ENCODE assay signal across 7 cellular contexts in genomic region chr7:99396418-99396817, GRCh38. TPM values are rescaled to one million over a fixed set of nuclear protein-coding genes. Genes with fewer than 3 reads are reported as not detected.
DNase-seq lines count a peak whose midpoint lies in the region; ATAC-seq, FAIRE-seq and TF ChIP-seq lines count a peak whose summit lies in the region.
"Not testable (repeated sequence)": the region's sequence is repeated elsewhere in the genome, so short reads cannot be mapped to it uniquely, and the experiment has no call there.

No MANE protein-coding gene starts in this region.

- H4K20me1 ChIP-seq in K562 (replicated peaks; ENCODE audit: control insufficient read depth, insufficient read depth, low read length) = peaks cover 28% of the 10 kb centered on the region; the same call in 1 of the 2 replicates

- H3K36me3 ChIP-seq in K562 (ENCODE audit: control insufficient read depth, insufficient read depth, low read length) = peaks cover 96% of the 10 kb centered on the region

- H3K4me3 Mint-ChIP-seq in Calu3 (ENCODE audit: low read depth, unreplicated experiment); activated CD4-positive, alpha-beta memory T cell treated with anti-CD3 and anti-CD28 coated beads, Interleukin-2, amount 10 ng/mL, durations not matched to agents 7 days and 5 days; activated naive CD8-positive, alpha-beta T cell; nephron progenitor cell; stimulated activated memory B cell treated with anti-CD40 and anti-IgM and Interleukin-4, amounts not matched to agents 10 μg/mL and 1 μg/mL and 100 μg/mL, for 72 hours: not testable (repeated sequence)

- H3K36me3 Mint-ChIP-seq in Calu3 (ENCODE audit: insufficient read depth, unreplicated experiment) (peaks cover 77% of the 10 kb centered on the region), nephron progenitor cell (ENCODE audit: low read depth) (peaks cover 28% of the 10 kb centered on the region)
- H3K36me3 Mint-ChIP-seq in activated CD4-positive, alpha-beta memory T cell treated with anti-CD3 and anti-CD28 coated beads, Interleukin-2, amount 10 ng/mL, durations not matched to agents 7 days and 5 days (ENCODE audit: low read depth) = peaks cover 86% of the 10 kb centered on the region
- H3K36me3 Mint-ChIP-seq in activated naive CD8-positive, alpha-beta T cell = not testable (repeated sequence)
- peaks cover 59% of the 10 kb centered on the region for H3K36me3 Mint-ChIP-seq in stimulated activated memory B cell treated with anti-CD40 and anti-IgM and Interleukin-4, amounts not matched to agents 10 μg/mL and 1 μg/mL and 100 μg/mL, for 72 hours

- not testable (repeated sequence) for TF ChIP-seq RAD21 in K562 (CRISPR knock-in tag; conservative IDR thresholded peaks at IDR 0.05 in 1 of 2, IDR thresholded peaks at IDR 0.05 in 1 of 2)

- H3K9me1 ChIP-seq in K562 (ENCODE audit: control insufficient read depth, insufficient read depth, low read length) = not testable (repeated sequence)

- not testable (repeated sequence) for TF ChIP-seq POLR2A in K562 (conservative IDR thresholded peaks at IDR 0.05)

- not testable (repeated sequence) for H3K4me1 Mint-ChIP-seq in Calu3 (ENCODE audit: low read depth, unreplicated experiment)
- H3K4me1 Mint-ChIP-seq in activated CD4-positive, alpha-beta memory T cell treated with anti-CD3 and anti-CD28 coated beads, Interleukin-2, amount 10 ng/mL, durations not matched to agents 7 days and 5 days = peaks cover 39% of the 10 kb centered on the region
- H3K4me1 Mint-ChIP-seq in activated naive CD8-positive, alpha-beta T cell (ENCODE audit: low read depth) = peaks cover 21% of the 10 kb centered on the region
- H3K4me1 Mint-ChIP-seq in nephron progenitor cell = peaks cover 43% of the 10 kb centered on the region
- H3K4me1 Mint-ChIP-seq in stimulated activated memory B cell treated with anti-CD40 and anti-IgM and Interleukin-4, amounts not matched to agents 10 μg/mL and 1 μg/mL and 100 μg/mL, for 72 hours = peaks cover 55% of the 10 kb centered on the region

- CTCF ChIA-PET in Calu3 (lab: Charles Lee); activated CD4-positive, alpha-beta memory T cell treated with anti-CD3 and anti-CD28 coated beads, Interleukin-2, amount 10 ng/mL, durations not matched to agents 7 days and 5 days (lab: Charles Lee); K562 (lab: Yijun Ruan, JAX; ENCODE audit: low intra/inter-chr PET ratio): not testable (repeated sequence)

- H3K4me2 ChIP-seq in K562 (ENCODE audit: insufficient read depth, low read length) = not testable (repeated sequence)

- DNase-seq in Calu3; activated CD4-positive, alpha-beta memory T cell treated with anti-CD3 and anti-CD28 coated beads, Interleukin-2, amount 10 ng/mL, durations not matched to agents 7 days and 5 days; K562 (ENCODE audit: extremely low read depth in 1 of 4, low spot score in 3 of 4); nephron progenitor cell: not testable (repeated sequence)

- intact Hi-C loops in Calu3 (cut with micrococcal nuclease; ENCODE audit: unreplicated experiment); K562 (cut with micrococcal nuclease): not testable (repeated sequence)

- TF ChIP-seq EP300 in K562 (IDR thresholded peaks at IDR 0.05; ENCODE audit: low read length) = not testable (repeated sequence)

- H3K4me1 ChIP-seq in K562 (replicated peaks in 1 of 2; ENCODE audit: control insufficient read depth in 2 of 2, insufficient read depth in 2 of 2, low read length in 2 of 2) = peaks cover 0 to 29% of the 10 kb centered on the region in 2 experiments; a peak in 2 of 5 replicates

- TF ChIP-seq CTCF in Calu3 (IDR thresholded peaks at IDR 0.05; ENCODE audit: unreplicated experiment); K562 (IDR thresholded peaks at IDR 0.05 in 2 of 3, conservative IDR thresholded peaks at IDR 0.05 in 1 of 3; ENCODE audit: insufficient read depth in 2 of 3, low read depth in 1 of 3, low read length in 3 of 3); nephron progenitor cell (IDR thresholded peaks at IDR 0.05): not testable (repeated sequence)

- H3K27ac ChIP-seq in K562 (ENCODE audit: extremely low read depth, low read depth, low read length) = not testable (repeated sequence)

- in situ Hi-C loops in K562 (cut with MboI) = not testable (repeated sequence)

- H3K27ac Mint-ChIP-seq in Calu3 (ENCODE audit: unreplicated experiment) (peak overlapping the region; percentile 14), nephron progenitor cell (peak overlapping the region; percentile 97)
- peak overlapping the region; percentile 40 for H3K27ac Mint-ChIP-seq in activated CD4-positive, alpha-beta memory T cell treated with anti-CD3 and anti-CD28 coated beads, Interleukin-2, amount 10 ng/mL, durations not matched to agents 7 days and 5 days
- peak overlapping the region; percentile 46 for H3K27ac Mint-ChIP-seq in activated naive CD8-positive, alpha-beta T cell
- peak overlapping the region; percentile 51 for H3K27ac Mint-ChIP-seq in stimulated activated memory B cell treated with anti-CD40 and anti-IgM and Interleukin-4, amounts not matched to agents 10 μg/mL and 1 μg/mL and 100 μg/mL, for 72 hours

- FAIRE-seq in K562 (lab: Jason Lieb, UNC) = not testable (repeated sequence)

- not testable (repeated sequence) for H3K79me2 ChIP-seq in K562 (ENCODE audit: control insufficient read depth, insufficient read depth, low read length)

- not testable (repeated sequence) for H2AFZ ChIP-seq in K562 (ENCODE audit: low read depth, low read length)

- not testable (repeated sequence) for H3K9ac ChIP-seq in K562 (ENCODE audit: insufficient read depth in 1 of 2, low read depth in 2 of 2, low read length in 2 of 2)

- not testable (repeated sequence) for BruUV-seq in Calu3 (replicated peaks; lab: Mats Ljungman, UMichigan); K562 (replicated peaks; lab: Mats Ljungman, UMichigan)

- H3K27me3 ChIP-seq in K562 (ENCODE audit: control insufficient read depth in 2 of 2, insufficient read depth in 2 of 2, low read length in 2 of 2) = not testable (repeated sequence)

- POLR2A ChIA-PET in activated CD4-positive, alpha-beta memory T cell treated with anti-CD3 and anti-CD28 coated beads, Interleukin-2, amount 10 ng/mL, durations not matched to agents 7 days and 5 days (lab: Charles Lee) = not testable (repeated sequence)
- POLR2A ChIA-PET in K562 (lab: Yijun Ruan, JAX) = interaction anchor here (0.6 to 1.8 kb wide), 2 partner anchors 9 to 223 kb away, joined by 3 to 7 read pairs; no protein-coding TSS in a partner anchor

- not testable (repeated sequence) for H3K9me3 ChIP-seq in K562 (replicated peaks; ENCODE audit: control insufficient read depth, insufficient read depth, low read depth, low read length)

- 86% methylated on average over 8 of the region's 11 CpGs for WGBS in K562 (ENCODE audit: insufficient coverage, low coverage, missing lambda C conversion rate)

- not testable (repeated sequence) for H3K9me3 Mint-ChIP-seq in Calu3 (ENCODE audit: low read depth, unreplicated experiment); activated CD4-positive, alpha-beta memory T cell treated with anti-CD3 and anti-CD28 coated beads, Interleukin-2, amount 10 ng/mL, durations not matched to agents 7 days and 5 days; activated naive CD8-positive, alpha-beta T cell (ENCODE audit: low read depth); nephron progenitor cell; stimulated activated memory B cell treated with anti-CD40 and anti-IgM and Interleukin-4, amounts not matched to agents 10 μg/mL and 1 μg/mL and 100 μg/mL, for 72 hours

- not testable (repeated sequence) for H3K27me3 Mint-ChIP-seq in Calu3 (ENCODE audit: unreplicated experiment); activated CD4-positive, alpha-beta memory T cell treated with anti-CD3 and anti-CD28 coated beads, Interleukin-2, amount 10 ng/mL, durations not matched to agents 7 days and 5 days; activated naive CD8-positive, alpha-beta T cell; nephron progenitor cell (ENCODE audit: low read depth, poor library complexity); stimulated activated memory B cell treated with anti-CD40 and anti-IgM and Interleukin-4, amounts not matched to agents 10 μg/mL and 1 μg/mL and 100 μg/mL, for 72 hours

- not testable (repeated sequence) for H3K4me3 ChIP-seq in K562

- not testable (repeated sequence) for ATAC-seq in SK-N-SH treated with all-trans-retinoic acid at 6 μM for 48 hours; K562; stimulated activated memory B cell treated with anti-CD40 and anti-IgM and Interleukin-4, amounts not matched to agents 10 μg/mL and 1 μg/mL and 100 μg/mL, for 72 hours

RNA-seq across cellular contexts. Expression of gene PDAP1, which starts 12.0 kb away (rescaled TPM):
- total RNA-seq in Calu3 (2022) (83.9 and 87.2 TPM in 2 replicates), K562 (2014; rRNA removed) (105 and 108 TPM in 2 replicates), K562 (2014; rRNA removed; fragmentation: Illumina TruSeq; extraction: Trizol) (129 and 138 TPM in 2 replicates), K562 (2015; rRNA removed; fragmentation: Illumina TruSeq; extraction: Trizol) (161 and 162 TPM in 2 replicates), K562 (2021) (161 and 182 TPM in 2 replicates)
- total RNA-seq in activated CD4-positive, alpha-beta memory T cell treated with anti-CD3 and anti-CD28 coated beads, Interleukin-2, amount 10 ng/mL, durations not matched to agents 7 days and 5 days = 100 to 1,000 TPM in 1 of 2 experiments, 10 to 100 TPM in 1; 93.8 to 103 TPM
- 27.1 and 32.8 TPM in 2 replicates for total RNA-seq in K562 (2011; cell fraction: chromatin; rRNA removed; ENCODE audit: low replicate concordance)
- total RNA-seq in K562 (2011; cell fraction: nucleolus; rRNA removed) = 19.1 and 20.0 TPM in 2 replicates
- total RNA-seq in K562 (2011; cell fraction: nucleoplasm; rRNA removed) = 28.5 and 49.1 TPM in 2 replicates
- polyA plus RNA-seq in K562 (2011; rRNA removed) (31.0 and 72.6 TPM in 2 replicates), K562 (2014; fragmentation: Illumina TruSeq; extraction: Trizol) (315 and 356 TPM in 2 replicates), K562 (2014; fragmentation: Nextera tagmentation; extraction: Ambion mirVana) (10 to 100 TPM; 10.2 to 16.0 TPM), K562 (2014; rRNA removed) (185 and 215 TPM in 2 replicates)
- polyA plus RNA-seq in K562 (2011; cell fraction: cytosol; rRNA removed) = 26.2 and 29.1 TPM in 2 replicates
- polyA plus RNA-seq in K562 (2011; cell fraction: nucleus; rRNA removed) = 22.4 and 28.1 TPM in 2 replicates
- 165 and 249 TPM in 2 replicates for polyA plus RNA-seq in K562 (2012)
- 20.1 and 24.4 TPM in 2 replicates for polyA minus RNA-seq in K562 (2011; rRNA and poly(A)+ RNA removed)
- 31.9 and 37.0 TPM in 2 replicates for polyA minus RNA-seq in K562 (2011; cell fraction: cytosol; rRNA and poly(A)+ RNA removed)
- polyA minus RNA-seq in K562 (2011; cell fraction: nucleus; rRNA and poly(A)+ RNA removed) = 5.1 and 6.4 TPM in 2 replicates

RNA-seq across cellular contexts. Expression of gene BUD31, which starts 12.4 kb away (rescaled TPM):
- 62.8 and 82.7 TPM in 2 replicates for total RNA-seq in Calu3 (2022)
- 100 to 1,000 TPM; 104 to 106 TPM for total RNA-seq in activated CD4-positive, alpha-beta memory T cell treated with anti-CD3 and anti-CD28 coated beads, Interleukin-2, amount 10 ng/mL, durations not matched to agents 7 days and 5 days
- total RNA-seq in K562 (2011; cell fraction: chromatin; rRNA removed; ENCODE audit: low replicate concordance) = 71.4 and 104 TPM in 2 replicates
- 46.8 and 62.5 TPM in 2 replicates for total RNA-seq in K562 (2011; cell fraction: nucleolus; rRNA removed)
- total RNA-seq in K562 (2011; cell fraction: nucleoplasm; rRNA removed) = 67.0 and 82.8 TPM in 2 replicates
- total RNA-seq in K562 (2014; rRNA removed) = 247 and 279 TPM in 2 replicates
- total RNA-seq in K562 (2014; rRNA removed; fragmentation: Illumina TruSeq; extraction: Trizol) = 214 and 266 TPM in 2 replicates
- total RNA-seq in K562 (2015; rRNA removed; fragmentation: Illumina TruSeq; extraction: Trizol) = 211 and 238 TPM in 2 replicates
- 242 and 255 TPM in 2 replicates for total RNA-seq in K562 (2021)
- polyA plus RNA-seq in K562 (2011; rRNA removed) = 69.4 and 105 TPM in 2 replicates
- 77.0 and 96.0 TPM in 2 replicates for polyA plus RNA-seq in K562 (2011; cell fraction: cytosol; rRNA removed)
- 42.2 and 50.1 TPM in 2 replicates for polyA plus RNA-seq in K562 (2011; cell fraction: nucleus; rRNA removed)
- polyA plus RNA-seq in K562 (2012) = 142 and 298 TPM in 2 replicates
- polyA plus RNA-seq in K562 (2014; fragmentation: Illumina TruSeq; extraction: Trizol) = 307 and 342 TPM in 2 replicates
- polyA plus RNA-seq in K562 (2014; fragmentation: Nextera tagmentation; extraction: Ambion mirVana) = 100 to 1,000 TPM; 275 to 332 TPM
- polyA plus RNA-seq in K562 (2014; rRNA removed) = 237 and 272 TPM in 2 replicates
- polyA minus RNA-seq in K562 (2011; rRNA and poly(A)+ RNA removed) = 50.5 and 64.8 TPM in 2 replicates
- polyA minus RNA-seq in K562 (2011; cell fraction: cytosol; rRNA and poly(A)+ RNA removed) = 36.5 and 42.6 TPM in 2 replicates
- polyA minus RNA-seq in K562 (2011; cell fraction: nucleus; rRNA and poly(A)+ RNA removed) = 16.4 and 18.0 TPM in 2 replicates

RNA-seq across cellular contexts. Expression of gene ARPC1B, which starts 21.9 kb away (rescaled TPM):
- total RNA-seq in Calu3 (2022) = 107 and 108 TPM in 2 replicates
- 100 to 1,000 TPM; 396 to 397 TPM for total RNA-seq in activated CD4-positive, alpha-beta memory T cell treated with anti-CD3 and anti-CD28 coated beads, Interleukin-2, amount 10 ng/mL, durations not matched to agents 7 days and 5 days
- total RNA-seq in K562 (2011; cell fraction: chromatin; rRNA removed; ENCODE audit: low replicate concordance) = 99.9 and 272 TPM in 2 replicates
- 195 and 204 TPM in 2 replicates for total RNA-seq in K562 (2011; cell fraction: nucleolus; rRNA removed)
- total RNA-seq in K562 (2011; cell fraction: nucleoplasm; rRNA removed) = 146 and 192 TPM in 2 replicates
- 357 and 436 TPM in 2 replicates for total RNA-seq in K562 (2014; rRNA removed)
- total RNA-seq in K562 (2014; rRNA removed; fragmentation: Illumina TruSeq; extraction: Trizol) = 77.8 and 81.5 TPM in 2 replicates
- 216 and 235 TPM in 2 replicates for total RNA-seq in K562 (2015; rRNA removed; fragmentation: Illumina TruSeq; extraction: Trizol)
- 187 and 221 TPM in 2 replicates for total RNA-seq in K562 (2021)
- 211 and 213 TPM in 2 replicates for polyA plus RNA-seq in K562 (2011; rRNA removed)
- 307 and 633 TPM in 2 replicates for polyA plus RNA-seq in K562 (2011; cell fraction: cytosol; rRNA removed)
- 159 and 253 TPM in 2 replicates for polyA plus RNA-seq in K562 (2011; cell fraction: nucleus; rRNA removed)
- polyA plus RNA-seq in K562 (2012) = 510 and 518 TPM in 2 replicates
- 93.3 and 345 TPM in 2 replicates for polyA plus RNA-seq in K562 (2014; fragmentation: Illumina TruSeq; extraction: Trizol)
- 10 to 100 TPM in 1 of 2 experiments, 1 to 10 TPM in 1; 6.7 to 38.7 TPM for polyA plus RNA-seq in K562 (2014; fragmentation: Nextera tagmentation; extraction: Ambion mirVana)
- 308 and 407 TPM in 2 replicates for polyA plus RNA-seq in K562 (2014; rRNA removed)
- 59.3 and 102 TPM in 2 replicates for polyA minus RNA-seq in K562 (2011; rRNA and poly(A)+ RNA removed)
- polyA minus RNA-seq in K562 (2011; cell fraction: cytosol; rRNA and poly(A)+ RNA removed) = 118 and 133 TPM in 2 replicates
- polyA minus RNA-seq in K562 (2011; cell fraction: nucleus; rRNA and poly(A)+ RNA removed) = 73.5 and 76.2 TPM in 2 replicates

RNA-seq across cellular contexts. Expression of gene PTCD1, which starts 42.2 kb away (rescaled TPM):
- total RNA-seq in Calu3 (2022) = 7.6 and 8.8 TPM in 2 replicates
- total RNA-seq in activated CD4-positive, alpha-beta memory T cell treated with anti-CD3 and anti-CD28 coated beads, Interleukin-2, amount 10 ng/mL, durations not matched to agents 7 days and 5 days = 1 to 10 TPM; 6.6 to 7.5 TPM
- 20.1 and 49.2 TPM in 2 replicates for total RNA-seq in K562 (2011; cell fraction: chromatin; rRNA removed; ENCODE audit: low replicate concordance)
- 22.2 and 25.2 TPM in 2 replicates for total RNA-seq in K562 (2011; cell fraction: nucleolus; rRNA removed)
- total RNA-seq in K562 (2011; cell fraction: nucleoplasm; rRNA removed) = 9.8 and 15.1 TPM in 2 replicates
- 17.1 and 24.4 TPM in 2 replicates for total RNA-seq in K562 (2014; rRNA removed)
- 6.2 and 6.9 TPM in 2 replicates for total RNA-seq in K562 (2014; rRNA removed; fragmentation: Illumina TruSeq; extraction: Trizol)
- total RNA-seq in K562 (2015; rRNA removed; fragmentation: Illumina TruSeq; extraction: Trizol) = 10.3 and 10.5 TPM in 2 replicates
- total RNA-seq in K562 (2021) = 12.3 and 16.3 TPM in 2 replicates
- polyA plus RNA-seq in K562 (2011; rRNA removed) = 4.1 and 5.3 TPM in 2 replicates
- polyA plus RNA-seq in K562 (2011; cell fraction: cytosol; rRNA removed) = 4.6 and 13.2 TPM in 2 replicates
- 8.8 and 19.0 TPM in 2 replicates for polyA plus RNA-seq in K562 (2011; cell fraction: nucleus; rRNA removed)
- 6.9 and 10.9 TPM in 2 replicates for polyA plus RNA-seq in K562 (2012)
- polyA plus RNA-seq in K562 (2014; fragmentation: Illumina TruSeq; extraction: Trizol) = 5.0 and 21.9 TPM in 2 replicates
- under 1 TPM; 0.46 to 0.57 TPM for polyA plus RNA-seq in K562 (2014; fragmentation: Nextera tagmentation; extraction: Ambion mirVana)
- polyA plus RNA-seq in K562 (2014; rRNA removed) = 10.5 and 13.5 TPM in 2 replicates
- polyA minus RNA-seq in K562 (2011; rRNA and poly(A)+ RNA removed) = 3.8 and 5.0 TPM in 2 replicates
- 4.6 and 7.6 TPM in 2 replicates for polyA minus RNA-seq in K562 (2011; cell fraction: cytosol; rRNA and poly(A)+ RNA removed)
- 6.6 and 8.1 TPM in 2 replicates for polyA minus RNA-seq in K562 (2011; cell fraction: nucleus; rRNA and poly(A)+ RNA removed)

RNA-seq across cellular contexts. Expression of gene CPSF4, which starts 42.3 kb away (rescaled TPM):
- total RNA-seq in Calu3 (2022) (33.4 and 37.2 TPM in 2 replicates), K562 (2014; rRNA removed) (71.7 and 83.4 TPM in 2 replicates), K562 (2014; rRNA removed; fragmentation: Illumina TruSeq; extraction: Trizol) (39.2 and 46.1 TPM in 2 replicates), K562 (2015; rRNA removed; fragmentation: Illumina TruSeq; extraction: Trizol) (63.9 and 66.7 TPM in 2 replicates), K562 (2021) (97.7 and 99.8 TPM in 2 replicates)
- total RNA-seq in activated CD4-positive, alpha-beta memory T cell treated with anti-CD3 and anti-CD28 coated beads, Interleukin-2, amount 10 ng/mL, durations not matched to agents 7 days and 5 days = 10 to 100 TPM; 64.1 to 66.2 TPM
- total RNA-seq in K562 (2011; cell fraction: chromatin; rRNA removed; ENCODE audit: low replicate concordance) = 152 and 384 TPM in 2 replicates
- 218 TPM in 2 replicates for total RNA-seq in K562 (2011; cell fraction: nucleolus; rRNA removed)
- total RNA-seq in K562 (2011; cell fraction: nucleoplasm; rRNA removed) = 228 and 250 TPM in 2 replicates
- polyA plus RNA-seq in K562 (2011; rRNA removed) (81.3 and 83.8 TPM in 2 replicates), K562 (2014; fragmentation: Illumina TruSeq; extraction: Trizol) (86.8 and 90.7 TPM in 2 replicates), K562 (2014; fragmentation: Nextera tagmentation; extraction: Ambion mirVana) (10 to 100 TPM; 16.9 to 17.4 TPM), K562 (2014; rRNA removed) (118 and 126 TPM in 2 replicates)
- 74.0 and 128 TPM in 2 replicates for polyA plus RNA-seq in K562 (2011; cell fraction: cytosol; rRNA removed)
- 257 and 356 TPM in 2 replicates for polyA plus RNA-seq in K562 (2011; cell fraction: nucleus; rRNA removed)
- polyA plus RNA-seq in K562 (2012) = 69.0 and 82.1 TPM in 2 replicates
- 32.3 and 54.6 TPM in 2 replicates for polyA minus RNA-seq in K562 (2011; rRNA and poly(A)+ RNA removed)
- 26.3 and 38.3 TPM in 2 replicates for polyA minus RNA-seq in K562 (2011; cell fraction: cytosol; rRNA and poly(A)+ RNA removed)
- 63.5 and 66.6 TPM in 2 replicates for polyA minus RNA-seq in K562 (2011; cell fraction: nucleus; rRNA and poly(A)+ RNA removed)

Comparison
In these comparisons a context has a peak if more than half of its experiments do, and no peak if none do; other contexts are left out.
1. H3K27ac Mint-ChIP-seq: peak in every context shown above with its lines; median percentile 97 in nephron progenitor cell; 51 in stimulated activated memory B cell treated with anti-CD40 and anti-IgM and Interleukin-4, amounts not matched to agents 10 μg/mL and 1 μg/mL and 100 μg/mL, for 72 hours; 46 in activated naive CD8-positive, alpha-beta T cell; 40 in activated CD4-positive, alpha-beta memory T cell treated with anti-CD3 and anti-CD28 coated beads, Interleukin-2, amount 10 ng/mL, durations not matched to agents 7 days and 5 days; 14 in Calu3.